Comparison of ENCODE assay signal across 22 cellular contexts in genomic region chr5:140331638-140332037, GRCh38. TPM values are rescaled to one million over a fixed set of nuclear protein-coding genes. Genes with fewer than 3 reads are reported as not detected.
DNase-seq lines count a peak whose midpoint lies in the region; ATAC-seq and TF ChIP-seq lines count a peak whose summit lies in the region.
"Had no signal": no experiment of that assay in that cellular context is flagged by ENCODE, and none has a peak within 500 bp of the region (broad histone marks: within the 10 kb centered on the region; RNA-seq: fewer than 3 reads in every experiment).

No MANE protein-coding gene starts in this region.

- peaks cover 5 to 15% of the 10 kb centered on the region in 2 experiments for H3K36me3 ChIP-seq in SK-N-SH (replicated peaks in 1 of 2; ENCODE audit: control insufficient read depth in 1 of 2, insufficient read depth in 2 of 2, low read length in 1 of 2)
- peaks cover 33% of the 10 kb centered on the region for H3K36me3 ChIP-seq in PC-9 (ENCODE audit: low read depth)
- no peaks in the 10 kb centered on the region for H3K36me3 ChIP-seq in mucosa of descending colon (ENCODE audit: low read depth)

- H3F3A ChIP-seq in SK-N-SH (replicated peaks; ENCODE audit: insufficient read depth) (peaks cover 25% of the 10 kb centered on the region), PC-9 (ENCODE audit: insufficient read depth, low read depth) (peaks cover 70% of the 10 kb centered on the region)

- BruUV-seq in PC-9 (replicated peaks; lab: Mats Ljungman, UMichigan), result no TSS peak

- no peak overlapping the region for H2AFZ ChIP-seq in SK-N-SH (ENCODE audit: low read depth)
- no peak overlapping the region for H2AFZ ChIP-seq in PC-9

- intact Hi-C loops in PC-9 (cut with micrococcal nuclease; ENCODE audit: unreplicated experiment), result no loop called here
- intact Hi-C loops in mucosa of descending colon (cut with DNase I, micrococcal nuclease), result no loop called here
- intact Hi-C loops in sciatic nerve (cut with DNase I), result no loop called here

- peaks cover 0 to 21% of the 10 kb centered on the region in 2 experiments; a peak in 1 of 4 replicates for H3K4me1 ChIP-seq in SK-N-SH (ENCODE audit: control insufficient read depth in 1 of 2, insufficient read depth in 2 of 2, low read depth in 1 of 2, low read length in 1 of 2)
- H3K4me1 ChIP-seq in PC-9 (replicated peaks; ENCODE audit: insufficient read depth), result peaks cover 11% of the 10 kb centered on the region
- H3K4me1 ChIP-seq in mucosa of descending colon (ENCODE audit: low read depth), result no peaks in the 10 kb centered on the region

- ATAC-seq in SK-N-SH treated with all-trans-retinoic acid at 6 μM for 48 hours (no peak), mucosa of descending colon (peak; percentile 5), sciatic nerve (no peak)
- ATAC-seq: A549; CD8-positive, alpha-beta T cell; GM12878 had no signal

- no peak overlapping the region for H3K9ac ChIP-seq in SK-N-SH
- H3K9ac ChIP-seq: BLaER1 treated with 17β-estradiol and CSF1 and Interleukin-3, amounts not matched to agents 10 nM and 100 nM had no signal

- no CpG with 5 or more reads among the region's 1 CpG for WGBS in SK-N-SH (ENCODE audit: low lambda C conversion rate)

- H3K4me2 ChIP-seq in SK-N-SH (no peak overlapping the region), PC-9 (no peak overlapping the region)
- H3K4me2 ChIP-seq: A549; BLaER1 treated with 17β-estradiol and CSF1 and Interleukin-3, amounts not matched to agents 10 nM and 100 nM had no signal

- H3K4me3 ChIP-seq in SK-N-SH (ENCODE audit: low read depth in 2 of 2, low read length in 1 of 2) (no peak overlapping the region), PC-9 (no peak overlapping the region), mucosa of descending colon (no peak overlapping the region)
- H3K4me3 ChIP-seq: A549; BLaER1 treated with 17β-estradiol and CSF1 and Interleukin-3, amounts not matched to agents 10 nM and 100 nM; GM12878 had no signal

- H3K27ac ChIP-seq in SK-N-SH (ENCODE audit: low read depth in 2 of 2, low read length in 1 of 2) (no peak overlapping the region), PC-9 (0 out of 2 replicates have a peak overlapping the region, but pooled peaks have one; percentile 9), epithelial cell of prostate (peak overlapping the region; percentile 96)
- H3K27ac ChIP-seq: 22Rv1; A549; BLaER1 treated with 17β-estradiol and CSF1 and Interleukin-3, amounts not matched to agents 10 nM and 100 nM; C4-2B had no signal

- POLR2A ChIA-PET in SK-N-SH (lab: Yijun Ruan, JAX) (no interaction called here), PC-9 (lab: Charles Lee; ENCODE audit: unreplicated experiment) (no interaction called here)

- no peak for TF ChIP-seq EP300 in SK-N-SH (IDR thresholded peaks at IDR 0.05; ENCODE audit: borderline replicate concordance in 1 of 2, low read depth in 1 of 2, low read length in 1 of 2)

- no peaks in the 10 kb centered on the region for H3K79me2 ChIP-seq in SK-N-SH (ENCODE audit: insufficient read depth)
- no peaks in the 10 kb centered on the region for H3K79me2 ChIP-seq in PC-9 (ENCODE audit: low read depth)

- CTCF ChIA-PET in SK-N-SH (lab: Yijun Ruan, JAX) (interaction anchor here (1.5 to 2.2 kb wide), 3 partner anchors 13 to 87 kb away, joined by 5 to 6 read pairs (median 6); partner anchors contain the start of gene HBEGF), PC-9 (lab: Charles Lee) (no interaction called here)

- H3K27me3 ChIP-seq in SK-N-SH (ENCODE audit: insufficient read depth), result no peaks in the 10 kb centered on the region
- no peaks in the 10 kb centered on the region for H3K27me3 ChIP-seq in PC-9 (ENCODE audit: insufficient read depth, low read depth)
- H3K27me3 ChIP-seq: BLaER1 treated with 17β-estradiol and CSF1 and Interleukin-3, amounts not matched to agents 10 nM and 100 nM had no signal

- H4K20me1 ChIP-seq in SK-N-SH (ENCODE audit: insufficient read depth), result no peaks in the 10 kb centered on the region
- H4K20me1 ChIP-seq in PC-9 (ENCODE audit: insufficient read depth), result peaks cover 10% of the 10 kb centered on the region

- DNase-seq in SK-N-SH, result no peak
- no peak for DNase-seq in PC-9
- no peak for DNase-seq in epithelial cell of prostate (ENCODE audit: low read depth, low spot score)
- no peak for DNase-seq in mucosa of descending colon
- DNase-seq in sciatic nerve (ENCODE audit: low spot score), result no peak
- DNase-seq in GDM1 (lab: John Stamatoyannopoulos, UW), result no peak
- DNase-seq in stimulated activated CD4-positive, alpha-beta T cell treated with anti-CD3 and anti-CD28 coated beads, Interleukin-12 subunit alpha, Interleukin-12 subunit beta, amount 100 ng/mL, for 4 hours, result no peak
- DNase-seq: AML-193; Caco-2; Calu3; CD4-positive, alpha-beta T cell; CD8-positive, alpha-beta T cell; DMS79 treated with DMSO at 0.1 percent for 48 hours had no signal

- H3K9me3 ChIP-seq in SK-N-SH (no peaks in the 10 kb centered on the region), PC-9 (ENCODE audit: insufficient read depth, low read depth) (no peaks in the 10 kb centered on the region), mucosa of descending colon (no peaks in the 10 kb centered on the region)
- H3K9me3 ChIP-seq: A549; BLaER1 treated with 17β-estradiol and CSF1 and Interleukin-3, amounts not matched to agents 10 nM and 100 nM; Caco-2 had no signal

- TF ChIP-seq RAD21 in SK-N-SH (IDR thresholded peaks at IDR 0.05; ENCODE audit: low read length), result no peak

- no peaks in the 10 kb centered on the region for H3K9me2 ChIP-seq in SK-N-SH
- no peaks in the 10 kb centered on the region for H3K9me2 ChIP-seq in PC-9 (ENCODE audit: insufficient read depth)

- TF ChIP-seq CTCF in SK-N-SH (IDR thresholded peaks at IDR 0.05), result no peak
- no peak for TF ChIP-seq CTCF in PC-9 (conservative IDR thresholded peaks at IDR 0.05)
- no peak for TF ChIP-seq CTCF in mucosa of descending colon (IDR thresholded peaks at IDR 0.05)

TF ChIP-seq in SK-N-SH treated with all-trans-retinoic acid at 6 μM for 48 hours, 23 proteins besides CTCF, POLR2A, EP300 and RAD21 (continues in another document):
- peak; percentile 16; the same call in 1 of the 2 replicates for TF ChIP-seq CSRNP3 (CRISPR knock-in tag; IDR thresholded peaks at IDR 0.05)
- peak; percentile 77; the same call in 1 of the 2 replicates for TF ChIP-seq GLIS3 (CRISPR knock-in tag; IDR thresholded peaks at IDR 0.05)
- no peak for TF ChIP-seq ZNF565 (CRISPR knock-in tag; conservative IDR thresholded peaks at IDR 0.05; ENCODE audit: low read depth)

TF ChIP-seq in SK-N-SH, 30 proteins besides CTCF, POLR2A, EP300 and RAD21:
- no peak for TF ChIP-seq JUND (IDR thresholded peaks at IDR 0.05)
- no peak for TF ChIP-seq MEF2A (IDR thresholded peaks at IDR 0.05; ENCODE audit: borderline replicate concordance, low read depth)
- TF ChIP-seq PBX3 (IDR thresholded peaks at IDR 0.05), result no peak
- no peak for TF ChIP-seq EZH2phosphoT487 (IDR thresholded peaks at IDR 0.05; ENCODE audit: borderline replicate concordance, low read depth)
- no peak for TF ChIP-seq SIN3A (IDR thresholded peaks at IDR 0.05; ENCODE audit: borderline replicate concordance, low read depth, low read length)
- TF ChIP-seq YY1 (IDR thresholded peaks at IDR 0.05; ENCODE audit: low read depth), result no peak

RNA-seq across cellular contexts. Expression of gene HBEGF, which starts 14.8 kb away (rescaled TPM):
- polyA plus RNA-seq in SK-N-SH (2012; rRNA removed), result 56.2 and 59.8 TPM in 2 replicates
- polyA plus RNA-seq in SK-N-SH (2012; cell fraction: cytosol; rRNA removed), result 39.3 and 56.3 TPM in 2 replicates
- polyA plus RNA-seq in SK-N-SH (2012; cell fraction: nucleus; rRNA removed), result 73.4 and 106 TPM in 2 replicates
- total RNA-seq in PC-9 (2021) (8.5 and 9.0 TPM in 2 replicates), mucosa of descending colon (10 to 100 TPM in 2 of 3 donors, 1 to 10 TPM in 1; 8.8 to 15.7 (median 13.1) TPM), sciatic nerve (21.1 TPM)

RNA-seq across cellular contexts. Expression of gene SLC4A9, which starts 28.4 kb away (rescaled TPM):
- polyA plus RNA-seq in SK-N-SH (2012; rRNA removed), result 0.02 TPM in 1 of 2 replicates, not detected in the other
- 0.01 TPM in 2 replicates for polyA plus RNA-seq in SK-N-SH (2012; cell fraction: cytosol; rRNA removed)
- polyA plus RNA-seq in SK-N-SH (2012; cell fraction: nucleus; rRNA removed), result 0.09 and 0.10 TPM in 2 replicates
- total RNA-seq in PC-9 (2021) (0.20 and 0.53 TPM in 2 replicates), mucosa of descending colon (under 1 TPM in 2 of 3 donors, not detected in 1; 0.23 to 0.46 TPM), sciatic nerve (0.18 TPM)
- total RNA-seq: A172; B cell; Calu3; CD4-positive, alpha-beta T cell; CD8-positive, alpha-beta T cell had no signal
- polyA plus RNA-seq: A549, BJ had no signal

RNA-seq across cellular contexts. Expression of gene PFDN1, which starts 28.7 kb away (rescaled TPM):
- polyA plus RNA-seq in SK-N-SH (2012; rRNA removed), result 55.2 and 63.6 TPM in 2 replicates
- polyA plus RNA-seq in SK-N-SH (2012; cell fraction: cytosol; rRNA removed), result 78.2 and 78.4 TPM in 2 replicates
- 31.6 and 34.6 TPM in 2 replicates for polyA plus RNA-seq in SK-N-SH (2012; cell fraction: nucleus; rRNA removed)
- 62.7 and 69.1 TPM in 2 replicates for total RNA-seq in PC-9 (2021)
- 10 to 100 TPM; 33.5 to 48.0 (median 35.9) TPM for total RNA-seq in mucosa of descending colon
- 42.7 TPM for total RNA-seq in sciatic nerve

Comparison
In these comparisons a context has a peak if more than half of its experiments do, and no peak if none do; other contexts are left out.
1. H3K27ac ChIP-seq: peak in PC-9 (single experiment) and epithelial cell of prostate (single experiment); none in SK-N-SH (0 of 2).